Comparison of ENCODE assay signal across 15 cellular contexts in genomic region chr12:53120685-53121525, GRCh38. TPM values are rescaled to one million over a fixed set of nuclear protein-coding genes. Genes with fewer than 3 reads are reported as not detected.
A peak's percentile ranks its signal among the peaks of the same experiment; 100 is the strongest.
DNase-seq lines count a peak whose midpoint lies in the region; ATAC-seq and TF ChIP-seq lines count a peak whose summit lies in the region.
"Had no signal": no experiment of that assay in that cellular context is flagged by ENCODE, and none has a peak within 500 bp of the region (broad histone marks: within the 10 kb centered on the region; RNA-seq: fewer than 3 reads in every experiment).

No MANE protein-coding gene starts in this region.

- H3K9me3 ChIP-seq in tibial nerve: no peaks in the 10 kb centered on the region
- H3K9me3 ChIP-seq: A549 had no signal

- H3K27me3 ChIP-seq in H7 (ENCODE audit: control insufficient read depth, insufficient read depth, low read length) (peaks cover 2% of the 10 kb centered on the region), tibial nerve (no peaks in the 10 kb centered on the region)

- TF ChIP-seq POLR2A in tibial nerve (IDR thresholded peaks at IDR 0.05): no peak

- no peaks in the 10 kb centered on the region for H3K4me1 ChIP-seq in tibial nerve

- WGBS in tibial nerve, 2 donors: 75 to 88% methylated on average over 12 of the region's 12 CpGs

- no peak for TF ChIP-seq CTCF in tibial nerve (IDR thresholded peaks at IDR 0.05)

- ATAC-seq in GM19455 (IDR thresholded peaks at IDR 0.05; ENCODE audit: unreplicated experiment) (no peak), GM21367 (IDR thresholded peaks at IDR 0.05; ENCODE audit: unreplicated experiment) (no peak)

- H3K4me3 ChIP-seq in H7 (ENCODE audit: insufficient read depth, low read depth, low read length) (no peak overlapping the region), tibial nerve (no peak overlapping the region)
- H3K4me3 ChIP-seq: A549, GM23248 had no signal

- TF ChIP-seq EP300 in tibial nerve (IDR thresholded peaks at IDR 0.05): no peak

- H3K36me3 ChIP-seq in H7 (replicated peaks; ENCODE audit: control insufficient read depth, insufficient read depth, low read length) (no peaks in the 10 kb centered on the region), tibial nerve (no peaks in the 10 kb centered on the region)

- no peak overlapping the region for H3K27ac ChIP-seq in tibial nerve
- H3K27ac ChIP-seq: A549, GM23248, HL-60 had no signal

- DNase-seq in 8988T: peak; percentile 20
- peak; percentile 10 for DNase-seq in H7
- peak; percentile 9 for DNase-seq in iPS-NIHi7 (ENCODE audit: extremely low spot score)
- no peak for DNase-seq in tibial nerve (ENCODE audit: low spot score in 2 of 2)
- DNase-seq: COR-L47, GM23248, KG1, NCI-H1048, NCI-H2227 treated with DMSO at 0.1 percent for 48 hours, NCI-H69 had no signal

RNA-seq across cellular contexts. Expression of gene SOAT2, which starts 17.6 kb away (rescaled TPM):
- total RNA-seq in H7 (2014; rRNA removed; shearing (Covaris generic)): not detected in 2 replicates
- 1 to 10 TPM in 1 of 4 donors, under 1 TPM in 3; 0.30 to 2.9 (median 0.72) TPM for total RNA-seq in tibial nerve
- total RNA-seq: GM23248, M059J had no signal

RNA-seq across cellular contexts. Expression of gene IGFBP6, which starts 23.4 kb away (rescaled TPM):
- 10.8 and 17.5 TPM in 2 replicates for total RNA-seq in H7 (2014; rRNA removed; shearing (Covaris generic))
- total RNA-seq in tibial nerve: 1,000 to 10,000 TPM; 1,043 to 8,473 (median 5,787) TPM

RNA-seq across cellular contexts. Expression of gene SPRYD3, which starts 41.7 kb away (rescaled TPM):
- total RNA-seq in H7 (2014; rRNA removed; shearing (Covaris generic)): 8.3 and 8.7 TPM in 2 replicates
- 10 to 100 TPM; 51.8 to 57.0 (median 54.3) TPM for total RNA-seq in tibial nerve

RNA-seq across cellular contexts. Expression of gene ZNF740, which starts 59.6 kb away (rescaled TPM):
- 8.7 and 9.1 TPM in 2 replicates for total RNA-seq in H7 (2014; rRNA removed; shearing (Covaris generic))
- 10 to 100 TPM; 10.2 to 67.7 (median 22.7) TPM for total RNA-seq in tibial nerve

RNA-seq across cellular contexts. Expression of gene CSAD, which starts 59.8 kb away (rescaled TPM):
- 3.0 and 3.4 TPM in 2 replicates for total RNA-seq in H7 (2014; rRNA removed; shearing (Covaris generic))
- 10 to 100 TPM; 52.4 to 90.6 (median 78.7) TPM for total RNA-seq in tibial nerve

Comparison
In these comparisons a context has a peak if more than half of its experiments do, and no peak if none do; other contexts are left out.
1. DNase-seq: peak in 8988T (single experiment), H7 (single experiment) and iPS-NIHi7 (single experiment); none in tibial nerve (0 of 2).
2. RNA of gene IGFBP6, which starts 23.4 kb away (total RNA-seq): 1,043 to 8,473 TPM in tibial nerve; 10.8 to 17.5 TPM in H7; every median in the first group is over 10 times any median in the second.